Comparison of ENCODE assay signal across 1 cellular context in the genomic region with DNA sequence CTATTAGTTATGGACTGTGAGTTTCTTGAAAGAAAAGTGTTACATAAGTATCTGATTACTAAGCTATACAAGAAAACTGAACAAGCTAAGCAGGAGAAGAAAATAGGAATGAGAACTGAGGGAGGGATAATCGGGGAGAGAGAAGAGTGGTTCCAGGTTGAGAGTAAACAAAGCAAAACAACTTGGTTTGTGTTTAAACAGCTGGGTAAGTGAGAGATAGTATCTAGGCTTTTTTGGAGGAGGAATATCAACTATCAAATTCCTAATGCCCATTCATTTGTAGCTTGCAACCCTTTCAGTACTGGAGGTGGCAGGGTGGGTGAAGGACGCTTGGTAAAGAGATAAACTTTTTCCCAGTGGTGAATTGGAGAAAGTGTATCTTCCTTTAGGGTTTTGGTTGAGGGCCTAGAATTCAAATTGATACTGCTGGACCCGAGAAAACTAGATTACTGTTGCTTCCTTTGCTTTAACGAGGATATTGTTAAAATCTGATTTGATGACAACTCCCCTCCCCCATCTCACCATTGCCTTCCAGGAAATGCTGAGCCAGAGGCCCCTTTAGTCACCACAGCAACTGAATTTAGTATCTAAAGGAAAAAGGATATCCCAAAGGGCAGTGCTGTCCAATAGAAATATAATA.
TF ChIP-seq lines count a peak whose summit lies in the region.

No MANE protein-coding gene starts in this region.

TF ChIP-seq in HEK293, 187 proteins besides CTCF, POLR2A, EP300 and RAD21 (continued from another document):
- TF ChIP-seq, protein P1, sequence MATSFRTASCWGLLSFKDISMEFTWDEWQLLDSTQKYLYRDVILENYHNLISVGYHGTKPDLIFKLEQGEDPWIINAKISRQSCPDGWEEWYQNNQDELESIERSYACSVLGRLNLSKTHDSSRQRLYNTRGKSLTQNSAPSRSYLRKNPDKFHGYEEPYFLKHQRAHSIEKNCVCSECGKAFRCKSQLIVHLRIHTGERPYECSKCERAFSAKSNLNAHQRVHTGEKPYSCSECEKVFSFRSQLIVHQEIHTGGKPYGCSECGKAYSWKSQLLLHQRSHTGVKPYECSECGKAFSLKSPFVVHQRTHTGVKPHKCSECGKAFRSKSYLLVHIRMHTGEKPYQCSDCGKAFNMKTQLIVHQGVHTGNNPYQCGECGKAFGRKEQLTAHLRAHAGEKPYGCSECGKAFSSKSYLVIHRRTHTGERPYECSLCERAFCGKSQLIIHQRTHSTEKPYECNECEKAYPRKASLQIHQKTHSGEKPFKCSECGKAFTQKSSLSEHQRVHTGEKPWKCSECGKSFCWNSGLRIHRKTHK (tag by site-specific recombination; IDR thresholded peaks at IDR 0.05), result no peak
- TF ChIP-seq, protein P2, sequence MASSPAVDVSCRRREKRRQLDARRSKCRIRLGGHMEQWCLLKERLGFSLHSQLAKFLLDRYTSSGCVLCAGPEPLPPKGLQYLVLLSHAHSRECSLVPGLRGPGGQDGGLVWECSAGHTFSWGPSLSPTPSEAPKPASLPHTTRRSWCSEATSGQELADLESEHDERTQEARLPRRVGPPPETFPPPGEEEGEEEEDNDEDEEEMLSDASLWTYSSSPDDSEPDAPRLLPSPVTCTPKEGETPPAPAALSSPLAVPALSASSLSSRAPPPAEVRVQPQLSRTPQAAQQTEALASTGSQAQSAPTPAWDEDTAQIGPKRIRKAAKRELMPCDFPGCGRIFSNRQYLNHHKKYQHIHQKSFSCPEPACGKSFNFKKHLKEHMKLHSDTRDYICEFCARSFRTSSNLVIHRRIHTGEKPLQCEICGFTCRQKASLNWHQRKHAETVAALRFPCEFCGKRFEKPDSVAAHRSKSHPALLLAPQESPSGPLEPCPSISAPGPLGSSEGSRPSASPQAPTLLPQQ (tag by site-specific recombination; IDR thresholded peaks at IDR 0.05), result no peak
- TF ChIP-seq, protein P3, sequence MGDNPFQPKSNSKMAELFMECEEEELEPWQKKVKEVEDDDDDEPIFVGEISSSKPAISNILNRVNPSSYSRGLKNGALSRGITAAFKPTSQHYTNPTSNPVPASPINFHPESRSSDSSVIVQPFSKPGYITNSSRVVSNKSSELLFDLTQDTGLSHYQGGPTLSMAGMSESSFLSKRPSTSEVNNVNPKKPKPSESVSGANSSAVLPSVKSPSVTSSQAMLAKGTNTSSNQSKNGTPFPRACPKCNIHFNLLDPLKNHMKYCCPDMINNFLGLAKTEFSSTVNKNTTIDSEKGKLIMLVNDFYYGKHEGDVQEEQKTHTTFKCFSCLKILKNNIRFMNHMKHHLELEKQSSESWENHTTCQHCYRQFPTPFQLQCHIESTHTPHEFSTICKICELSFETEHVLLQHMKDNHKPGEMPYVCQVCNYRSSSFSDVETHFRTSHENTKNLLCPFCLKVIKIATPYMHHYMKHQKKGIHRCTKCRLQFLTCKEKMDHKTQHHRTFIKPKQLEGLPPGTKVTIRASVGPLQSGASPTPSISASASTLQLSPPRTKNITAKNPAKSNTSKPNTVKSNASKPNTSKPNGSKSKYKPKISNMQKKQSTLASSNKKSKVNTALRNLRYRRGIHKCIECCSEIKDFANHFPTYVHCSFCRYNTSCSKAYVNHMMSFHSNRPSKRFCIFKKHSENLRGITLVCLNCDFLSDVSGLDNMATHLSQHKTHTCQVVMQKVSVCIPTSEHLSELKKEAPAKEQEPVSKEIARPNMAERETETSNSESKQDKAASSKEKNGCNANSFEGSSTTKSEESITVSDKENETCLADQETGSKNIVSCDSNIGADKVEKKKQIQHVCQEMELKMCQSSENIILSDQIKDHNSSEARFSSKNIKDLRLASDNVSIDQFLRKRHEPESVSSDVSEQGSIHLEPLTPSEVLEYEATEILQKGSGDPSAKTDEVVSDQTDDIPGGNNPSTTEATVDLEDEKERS (tag by site-specific recombination; IDR thresholded peaks at IDR 0.05), result no peak
- TF ChIP-seq SETDB1 (IDR thresholded peaks at IDR 0.05; ENCODE audit: insufficient read length, low read length) (no peak), OVOL3 (tag by site-specific recombination; IDR thresholded peaks at IDR 0.05) (no peak), ZNF138 (tag by site-specific recombination; IDR thresholded peaks at IDR 0.05; ENCODE audit: borderline replicate concordance) (no peak), SCRT1 (tag by site-specific recombination; IDR thresholded peaks at IDR 0.05; ENCODE audit: borderline replicate concordance) (no peak), ZNF670 (tag by site-specific recombination; IDR thresholded peaks at IDR 0.05; ENCODE audit: low read depth) (no peak), TRIM28 (IDR thresholded peaks at IDR 0.05; ENCODE audit: borderline replicate concordance, low read length) (no peak), ZBTB21 (tag by site-specific recombination; IDR thresholded peaks at IDR 0.05) (no peak), ZNF416 (tag by site-specific recombination; IDR thresholded peaks at IDR 0.05) (no peak), ZNF777 (tag by site-specific recombination; IDR thresholded peaks at IDR 0.05; ENCODE audit: borderline replicate concordance) (no peak), ZNF223 (tag by site-specific recombination; IDR thresholded peaks at IDR 0.05) (no peak), PRDM1 (tag by site-specific recombination; IDR thresholded peaks at IDR 0.05) (no peak)
- TF ChIP-seq, protein P4, sequence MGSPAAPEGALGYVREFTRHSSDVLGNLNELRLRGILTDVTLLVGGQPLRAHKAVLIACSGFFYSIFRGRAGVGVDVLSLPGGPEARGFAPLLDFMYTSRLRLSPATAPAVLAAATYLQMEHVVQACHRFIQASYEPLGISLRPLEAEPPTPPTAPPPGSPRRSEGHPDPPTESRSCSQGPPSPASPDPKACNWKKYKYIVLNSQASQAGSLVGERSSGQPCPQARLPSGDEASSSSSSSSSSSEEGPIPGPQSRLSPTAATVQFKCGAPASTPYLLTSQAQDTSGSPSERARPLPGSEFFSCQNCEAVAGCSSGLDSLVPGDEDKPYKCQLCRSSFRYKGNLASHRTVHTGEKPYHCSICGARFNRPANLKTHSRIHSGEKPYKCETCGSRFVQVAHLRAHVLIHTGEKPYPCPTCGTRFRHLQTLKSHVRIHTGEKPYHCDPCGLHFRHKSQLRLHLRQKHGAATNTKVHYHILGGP (tag by site-specific recombination; IDR thresholded peaks at IDR 0.05), result 0 out of 2 replicates have a peak, but pooled peaks have one; percentile 9
- TF ChIP-seq, protein P5, sequence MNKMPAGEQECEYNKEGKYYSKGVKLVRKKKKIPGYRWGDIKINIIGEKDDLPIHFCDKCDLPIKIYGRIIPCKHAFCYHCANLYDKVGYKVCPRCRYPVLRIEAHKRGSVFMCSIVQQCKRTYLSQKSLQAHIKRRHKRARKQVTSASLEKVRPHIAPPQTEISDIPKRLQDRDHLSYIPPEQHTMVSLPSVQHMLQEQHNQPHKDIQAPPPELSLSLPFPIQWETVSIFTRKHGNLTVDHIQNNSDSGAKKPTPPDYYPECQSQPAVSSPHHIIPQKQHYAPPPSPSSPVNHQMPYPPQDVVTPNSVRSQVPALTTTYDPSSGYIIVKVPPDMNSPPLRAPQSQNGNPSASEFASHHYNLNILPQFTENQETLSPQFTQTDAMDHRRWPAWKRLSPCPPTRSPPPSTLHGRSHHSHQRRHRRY (tag by site-specific recombination; IDR thresholded peaks at IDR 0.05), result no peak
